Comparison of ENCODE assay signal across 11 cellular contexts in genomic region chr3:139533781-139534443, GRCh38. TPM values are rescaled to one million over a fixed set of nuclear protein-coding genes. Genes with fewer than 3 reads are reported as not detected.
DNase-seq lines count a peak whose midpoint lies in the region; ATAC-seq, FAIRE-seq and TF ChIP-seq lines count a peak whose summit lies in the region.
"Had no signal": no experiment of that assay in that cellular context is flagged by ENCODE, and none has a peak within 500 bp of the region (broad histone marks: within the 10 kb centered on the region; RNA-seq: fewer than 3 reads in every experiment).

No MANE protein-coding gene starts in this region.

- H3K27me3 ChIP-seq in pancreas: no peaks in the 10 kb centered on the region
- H3K27me3 ChIP-seq: SJSA1 had no signal

- H3K36me3 Mint-ChIP-seq in endothelial cell (ENCODE audit: low read depth, unreplicated experiment): peaks cover 18% of the 10 kb centered on the region

- DNase-seq in NCI-H1417 (lab: John Stamatoyannopoulos, UW) (peak; percentile 45 to 92 (median 81)), NCI-H1417 treated with DMSO at 0.1 percent for 48 hours (lab: John Stamatoyannopoulos, UW) (no peak), NCI-H2196 treated with DMSO at 0.1 percent for 48 hours (lab: John Stamatoyannopoulos, UW; ENCODE audit: unreplicated experiment) (peak; percentile 84), endothelial cell (ENCODE audit: low spot score) (no peak), pancreas (peak in 5 of 6 donors; percentile 53 to 70 (median 64)), ureter (ENCODE audit: low spot score) (no peak)
- no peak for DNase-seq in stimulated activated CD4-positive, alpha-beta T cell treated with anti-CD3 and anti-CD28 coated beads, Interleukin-4, amount 100 ng/mL, for 24 hours
- DNase-seq in NK-92 treated with Interleukin-12 subunit alpha and Interleukin-12 subunit beta, amount 100 ng/mL, for 24 hours (lab: John Stamatoyannopoulos, UW): no peak

- no peak for FAIRE-seq in pancreas (lab: Jason Lieb, UNC)
- FAIRE-seq: A204.1 had no signal

- peaks cover 49% of the 10 kb centered on the region for H3K4me1 Mint-ChIP-seq in endothelial cell (ENCODE audit: unreplicated experiment)

- peaks cover 66 to 71% (median 67%) of the 10 kb centered on the region in 3 donors for H3K4me1 ChIP-seq in pancreas

- H3K27me3 Mint-ChIP-seq in endothelial cell (ENCODE audit: unreplicated experiment): peaks cover 6% of the 10 kb centered on the region

- no peak for TF ChIP-seq CTCF in endothelial cell (IDR thresholded peaks at IDR 0.05; ENCODE audit: unreplicated experiment)
- no peak for TF ChIP-seq CTCF in pancreas (IDR thresholded peaks at IDR 0.05)

- peak overlapping the region; percentile 72 to 93 (median 82) for H3K27ac ChIP-seq in pancreas
- H3K27ac ChIP-seq: SJSA1 had no signal

- H3K9me3 Mint-ChIP-seq in endothelial cell (ENCODE audit: unreplicated experiment): no peaks in the 10 kb centered on the region

- peak overlapping the region; percentile 26 for H3K27ac Mint-ChIP-seq in endothelial cell (ENCODE audit: unreplicated experiment)

- ATAC-seq in pancreas: peak; percentile 11 to 52 (median 34)

- intact Hi-C loops in pancreas (cut with DNase I): no loop called here

- H3K4me3 Mint-ChIP-seq in endothelial cell (ENCODE audit: unreplicated experiment): no peak overlapping the region

- H3K9me3 ChIP-seq in pancreas: no peaks in the 10 kb centered on the region

- H3K36me3 ChIP-seq in pancreas: peaks cover 0 to 9% (median 0%) of the 10 kb centered on the region in 3 donors
- H3K36me3 ChIP-seq: SJSA1 had no signal

- H3K4me3 ChIP-seq in pancreas: peak overlapping the region in 1 of 4 donors; percentile 15
- H3K4me3 ChIP-seq: SJSA1 had no signal

- WGBS in pancreas, 2 donors: 28 to 30% methylated on average over 15 of the region's 15 CpGs

RNA-seq across cellular contexts. Expression of gene RBP1, which starts 5.6 kb away (rescaled TPM):
- total RNA-seq in endothelial cell (ENCODE audit: unreplicated experiment) (191 TPM), pancreas (100 to 1,000 TPM; 146 to 422 (median 314) TPM), ureter (33.0 TPM)
- polyA plus RNA-seq in pancreas: 100 to 1,000 TPM; 311 to 378 TPM

RNA-seq across cellular contexts. Expression of gene RBP2, which starts 57.6 kb away (rescaled TPM):
- total RNA-seq in endothelial cell (ENCODE audit: unreplicated experiment) (not detected), pancreas (1 to 10 TPM in 2 of 6 donors, under 1 TPM in 1, not detected in 3; 0.38 to 7.5 (median 4.7) TPM), ureter (not detected)
- polyA plus RNA-seq in pancreas: 1 to 10 TPM; 1.0 to 1.4 TPM
- total RNA-seq: mononuclear cell, SJSA1 had no signal

Comparison
In these comparisons a context has a peak if more than half of its experiments do, and no peak if none do; other contexts are left out.
1. DNase-seq: peak in NCI-H1417 (3 of 3), NCI-H2196 treated with DMSO at 0.1 percent for 48 hours (single experiment) and pancreas (5 of 6); none in NCI-H1417 treated with DMSO at 0.1 percent for 48 hours (single experiment), endothelial cell (single experiment), stimulated activated CD4-positive, alpha-beta T cell treated with anti-CD3 and anti-CD28 coated beads, Interleukin-4, amount 100 ng/mL, for 24 hours (single experiment), ureter (single experiment) and NK-92 treated with Interleukin-12 subunit alpha and Interleukin-12 subunit beta, amount 100 ng/mL, for 24 hours (single experiment).